1 cellular context compared by ENCODE assay signal in genomic region chr14:105015905-105016304, GRCh38.
TF ChIP-seq lines count a peak whose summit lies in the region.

No MANE protein-coding gene starts in this region.

TF ChIP-seq in GM23338, 12 proteins besides CTCF, POLR2A, EP300 and RAD21:
- TF ChIP-seq, protein P1, sequence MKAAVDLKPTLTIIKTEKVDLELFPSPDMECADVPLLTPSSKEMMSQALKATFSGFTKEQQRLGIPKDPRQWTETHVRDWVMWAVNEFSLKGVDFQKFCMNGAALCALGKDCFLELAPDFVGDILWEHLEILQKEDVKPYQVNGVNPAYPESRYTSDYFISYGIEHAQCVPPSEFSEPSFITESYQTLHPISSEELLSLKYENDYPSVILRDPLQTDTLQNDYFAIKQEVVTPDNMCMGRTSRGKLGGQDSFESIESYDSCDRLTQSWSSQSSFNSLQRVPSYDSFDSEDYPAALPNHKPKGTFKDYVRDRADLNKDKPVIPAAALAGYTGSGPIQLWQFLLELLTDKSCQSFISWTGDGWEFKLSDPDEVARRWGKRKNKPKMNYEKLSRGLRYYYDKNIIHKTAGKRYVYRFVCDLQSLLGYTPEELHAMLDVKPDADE (IDR thresholded peaks at IDR 0.05), result no peak
- no peak for TF ChIP-seq ZNF331 (CRISPR knock-in tag; IDR thresholded peaks at IDR 0.05; ENCODE audit: low read depth)
- TF ChIP-seq ZNF462 (CRISPR knock-in tag; IDR thresholded peaks at IDR 0.05), result no peak
- TF ChIP-seq REST (IDR thresholded peaks at IDR 0.05; ENCODE audit: unreplicated experiment), result no peak
- TF ChIP-seq STAT1 (IDR thresholded peaks at IDR 0.05; ENCODE audit: unreplicated experiment), result no peak
- TF ChIP-seq JUNB (IDR thresholded peaks at IDR 0.05; ENCODE audit: unreplicated experiment), result no peak
- no peak for TF ChIP-seq EZH2phosphoT487 (IDR thresholded peaks at IDR 0.05; ENCODE audit: unreplicated experiment)
- TF ChIP-seq POLR2AphosphoS5 (IDR thresholded peaks at IDR 0.05; ENCODE audit: low read depth), result no peak
